11 cellular contexts compared by ENCODE assay signal in the genomic region with DNA sequence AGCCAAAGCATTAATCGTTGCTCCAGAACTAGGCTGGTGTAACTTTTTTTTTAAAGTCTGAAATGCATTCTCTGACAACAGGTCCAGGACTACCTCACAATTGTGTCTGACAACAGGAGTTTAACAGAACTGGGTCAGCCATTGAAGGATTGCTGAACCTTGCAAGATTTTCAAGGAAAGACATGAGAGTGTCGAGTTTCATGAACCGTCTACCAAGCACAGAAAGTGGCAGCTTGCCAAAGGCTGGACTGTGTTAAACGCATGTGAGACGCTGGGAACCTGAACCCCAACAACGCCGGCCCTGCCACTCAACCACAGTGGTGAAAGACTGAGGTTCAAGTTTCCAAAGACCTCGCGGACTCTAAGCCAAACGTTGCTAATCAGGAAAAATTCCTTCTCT.
DNase-seq lines count a peak whose midpoint lies in the region; ATAC-seq and TF ChIP-seq lines count a peak whose summit lies in the region.
"Had no signal": no experiment of that assay in that cellular context is flagged by ENCODE, and none has a peak within 500 bp of the region (broad histone marks: within the 10 kb centered on the region; RNA-seq: fewer than 3 reads in every experiment).

No MANE protein-coding gene starts in this region.

- peak; percentile 87 for DNase-seq in IMR-90
- DNase-seq in foreskin fibroblast, result peak; percentile 52 to 75
- DNase-seq in retinal pigment epithelial cell (ENCODE audit: low read depth), result peak; percentile 86
- DNase-seq in inferior parietal cortex (ENCODE audit: extremely low spot score), result no peak
- no peak for DNase-seq in T-cell

- no peaks in the 10 kb centered on the region for H3K9me3 Mint-ChIP-seq in T-cell
- H3K9me3 Mint-ChIP-seq: activated naive CD4-positive, alpha-beta T cell treated with anti-CD3 and anti-CD28 coated beads, Interleukin-2, amount 50 U/mL, for 24 hours had no signal

- H3K27me3 ChIP-seq in IMR-90 (ENCODE audit: control insufficient read depth, insufficient read depth, low read length) (no peaks in the 10 kb centered on the region), OCI-LY1 (ENCODE audit: insufficient read depth, low read length) (no peaks in the 10 kb centered on the region)

- 0 out of 2 replicates have a peak overlapping the region, but pooled peaks have one; percentile 17 for H3K23ac ChIP-seq in IMR-90 (ENCODE audit: low read depth, low read length)

- H4K8ac ChIP-seq in IMR-90 (ENCODE audit: low read depth in 2 of 2, low read length in 2 of 2), result no peak overlapping the region; a peak in 1 of 4 replicates

- H3K9ac ChIP-seq in IMR-90 (ENCODE audit: low read depth, low read length), result no peak overlapping the region
- no peak overlapping the region; the same call in 1 of the 2 replicates for H3K9ac ChIP-seq in OCI-LY1 (ENCODE audit: low read length)

- H3K56ac ChIP-seq in IMR-90 (ENCODE audit: extremely low read depth, insufficient read depth, low read length), result no peak overlapping the region

- no peak overlapping the region for H2BK15ac ChIP-seq in IMR-90 (ENCODE audit: low read depth, low read length)

- H3K79me1 ChIP-seq in IMR-90 (ENCODE audit: low read depth in 1 of 2, low read length in 2 of 2), result peaks cover 42 to 65% of the 10 kb centered on the region in 2 experiments

- H2AFZ ChIP-seq in IMR-90 (replicated peaks; ENCODE audit: low read length, poor library complexity), result peak overlapping the region; percentile 56
- H2AFZ ChIP-seq in OCI-LY1 (ENCODE audit: low read length), result no peak overlapping the region

- no peaks in the 10 kb centered on the region for H3K36me3 Mint-ChIP-seq in T-cell
- H3K36me3 Mint-ChIP-seq: activated naive CD4-positive, alpha-beta T cell treated with anti-CD3 and anti-CD28 coated beads, Interleukin-2, amount 50 U/mL, for 24 hours had no signal

- H3K4ac ChIP-seq in IMR-90 (ENCODE audit: low read depth, low read length), result no peak overlapping the region

- in situ Hi-C loops in IMR-90 (cut with MboI; ENCODE audit: low sequenced_read_pairs), result no loop called here

- H4K91ac ChIP-seq in IMR-90 (ENCODE audit: insufficient read depth, low read depth, low read length), result no peak overlapping the region

- H3F3A ChIP-seq in OCI-LY1 (ENCODE audit: insufficient read depth, low read length), result 0 out of 2 replicates have a peak, but pooled peaks cover 3% of the 10 kb centered on the region

- H2BK5ac ChIP-seq in IMR-90 (ENCODE audit: low read depth, low read length, poor library complexity, severe bottlenecking), result no peak overlapping the region

- H3K36me3 ChIP-seq in IMR-90 (ENCODE audit: control insufficient read depth, insufficient read depth, low read length), result no peaks in the 10 kb centered on the region
- H3K36me3 ChIP-seq in OCI-LY1 (ENCODE audit: insufficient read depth, low read length), result peaks cover 31% of the 10 kb centered on the region

- H3K27me3 Mint-ChIP-seq in T-cell, result peaks cover 8 to 9% of the 10 kb centered on the region in 2 donors
- H3K27me3 Mint-ChIP-seq: activated naive CD4-positive, alpha-beta T cell treated with anti-CD3 and anti-CD28 coated beads, Interleukin-2, amount 50 U/mL, for 24 hours had no signal

- dilution Hi-C loops in IMR-90 (cut with HindIII; ENCODE audit: low sequenced_read_pairs, unreplicated experiment), result no loop called here

- H3K14ac ChIP-seq in IMR-90 (replicated peaks; ENCODE audit: low read depth, low read length), result no peak overlapping the region

- BruUV-seq in IMR-90 (replicated peaks; lab: Mats Ljungman, UMichigan), result no TSS peak

- peaks cover 5% of the 10 kb centered on the region; the same call in 1 of the 2 replicates for H3K79me2 ChIP-seq in OCI-LY1 (ENCODE audit: insufficient read depth, low read length)

- no peak for TF ChIP-seq POLR2A in IMR-90 (IDR thresholded peaks at IDR 0.05; ENCODE audit: low read depth, low read length)

- CTCF ChIA-PET in IMR-90 (lab: Yijun Ruan, JAX), result interaction anchor here (0.6 kb wide), 1 partner anchor 72 kb away, joined by 4 read pairs; no protein-coding TSS in a partner anchor
- CTCF ChIA-PET in T-cell (lab: Charles Lee), result no interaction called here

- no peak overlapping the region for H3K27ac Mint-ChIP-seq in T-cell
- H3K27ac Mint-ChIP-seq: activated naive CD4-positive, alpha-beta T cell treated with anti-CD3 and anti-CD28 coated beads, Interleukin-2, amount 50 U/mL, for 24 hours had no signal

- H2BK20ac ChIP-seq in IMR-90 (ENCODE audit: low read depth, low read length), result no peak overlapping the region

- no peaks in the 10 kb centered on the region for H3K9me3 ChIP-seq in IMR-90 (ENCODE audit: control insufficient read depth, insufficient read depth, low read length)
- H3K9me3 ChIP-seq in OCI-LY1 (ENCODE audit: low read length), result peaks cover 3% of the 10 kb centered on the region; the same call in 1 of the 2 replicates

- intact Hi-C loops in IMR-90 (cut with micrococcal nuclease), result no loop called here

- peaks cover 28% of the 10 kb centered on the region; the same call in 1 of the 2 replicates for H4K20me1 ChIP-seq in IMR-90 (ENCODE audit: insufficient read depth, low read length)
- no peaks in the 10 kb centered on the region for H4K20me1 ChIP-seq in OCI-LY1 (ENCODE audit: insufficient read depth, low read length)

- H2BK120ac ChIP-seq in IMR-90 (ENCODE audit: low read depth, low read length), result no peak overlapping the region

- no peak overlapping the region for H4K5ac ChIP-seq in IMR-90 (ENCODE audit: low read depth, low read length)

- POLR2A ChIA-PET in IMR-90 (lab: Charles Lee; ENCODE audit: unreplicated experiment) (no interaction called here), T-cell (lab: Charles Lee) (no interaction called here)

- TF ChIP-seq RAD21 in IMR-90 (IDR thresholded peaks at IDR 0.05; ENCODE audit: low read length), result no peak

- H3K4me3 Mint-ChIP-seq in T-cell, result no peak overlapping the region
- H3K4me3 Mint-ChIP-seq: activated naive CD4-positive, alpha-beta T cell treated with anti-CD3 and anti-CD28 coated beads, Interleukin-2, amount 50 U/mL, for 24 hours had no signal

- ATAC-seq in IMR-90 (ENCODE audit: low read depth), result peak; percentile 67
- no peak for ATAC-seq in GM21390 (IDR thresholded peaks at IDR 0.05; ENCODE audit: unreplicated experiment)
- ATAC-seq in HG03108 (IDR thresholded peaks at IDR 0.05; ENCODE audit: unreplicated experiment), result no peak
- no peak for ATAC-seq in T-cell (replicated peaks in 1 of 4)
- ATAC-seq: left colon had no signal

- peak overlapping the region; percentile 53; the same call in 1 of the 2 replicates for H3K4me2 ChIP-seq in IMR-90 (ENCODE audit: low read depth, low read length)
- H3K4me2 ChIP-seq in OCI-LY1 (ENCODE audit: low read length), result peak overlapping the region; percentile 44; the same call in 1 of the 2 replicates

- H3K9me1 ChIP-seq in IMR-90 (ENCODE audit: insufficient read depth, low read length), result peaks cover 15% of the 10 kb centered on the region

- H2AK5ac ChIP-seq in IMR-90 (ENCODE audit: low read depth, low read length), result no peak overlapping the region

- TF ChIP-seq CTCF in IMR-90 (conservative IDR thresholded peaks at IDR 0.05; ENCODE audit: low read depth, low read length) (no peak), OCI-LY1 (IDR thresholded peaks at IDR 0.05; ENCODE audit: low read length) (no peak), foreskin fibroblast (IDR thresholded peaks at IDR 0.05; ENCODE audit: low read depth, low read length) (no peak), retinal pigment epithelial cell (conservative IDR thresholded peaks at IDR 0.05; ENCODE audit: low read depth, low read length) (no peak)

- H3K4me3 ChIP-seq in IMR-90 (ENCODE audit: insufficient read depth, low read depth, low read length), result no peak overlapping the region
- H3K4me3 ChIP-seq in OCI-LY1 (ENCODE audit: low read depth, low read length, poor library complexity, severe bottlenecking), result no peak overlapping the region
- no peak overlapping the region for H3K4me3 ChIP-seq in foreskin fibroblast (ENCODE audit: low read depth in 1 of 2, low read length in 2 of 2)
- H3K4me3 ChIP-seq in retinal pigment epithelial cell (ENCODE audit: low read length), result no peak overlapping the region
- H3K4me3 ChIP-seq: SK-N-MC had no signal

- H2AK9ac ChIP-seq in IMR-90 (replicated peaks; ENCODE audit: low read depth, low read length, poor library complexity), result no peak overlapping the region

- no peaks in the 10 kb centered on the region for H3K9me2 ChIP-seq in OCI-LY1 (ENCODE audit: low read depth, low read length)

- H3K27ac ChIP-seq in IMR-90 (ENCODE audit: insufficient read depth, low read length), result no peak overlapping the region
- H3K27ac ChIP-seq in OCI-LY1 (ENCODE audit: low read depth, low read length, poor library complexity, severe bottlenecking), result peak overlapping the region; percentile 20
- H3K27ac ChIP-seq: SK-N-MC had no signal

- no peak overlapping the region for H3K18ac ChIP-seq in IMR-90 (ENCODE audit: low read depth, low read length)

- H3K4me1 Mint-ChIP-seq in T-cell, result peaks cover 0 to 3% (median 0%) of the 10 kb centered on the region in 3 donors
- H3K4me1 Mint-ChIP-seq: activated naive CD4-positive, alpha-beta T cell treated with anti-CD3 and anti-CD28 coated beads, Interleukin-2, amount 50 U/mL, for 24 hours had no signal

- H3K4me1 ChIP-seq in IMR-90 (ENCODE audit: control insufficient read depth, insufficient read depth, low read length) (peaks cover 13% of the 10 kb centered on the region), OCI-LY1 (ENCODE audit: insufficient read depth, low read length, severe bottlenecking) (peaks cover 56% of the 10 kb centered on the region)

- 37% methylated on average over 2 of the region's 10 CpGs; no CpG with 5 or more reads in 1 of the 2 experiments for WGBS in IMR-90 (ENCODE audit: extremely low coverage in 2 of 2, insufficient read length in 1 of 2), 2 experiments

TF ChIP-seq in IMR-90, 13 proteins besides CTCF, POLR2A, EP300 and RAD21 (continues in another document):
- TF ChIP-seq NFE2L2 (IDR thresholded peaks at IDR 0.05; ENCODE audit: low read depth, low read length) (no peak), FOS (IDR thresholded peaks at IDR 0.05; ENCODE audit: low read depth, low read length) (no peak), RCOR1 (IDR thresholded peaks at IDR 0.05; ENCODE audit: insufficient replicate concordance, low read length) (no peak), BHLHE40 (IDR thresholded peaks at IDR 0.05; ENCODE audit: low read depth, low read length) (no peak), MXI1 (IDR thresholded peaks at IDR 0.05; ENCODE audit: borderline replicate concordance, low read depth, low read length) (no peak), RFX5 (IDR thresholded peaks at IDR 0.05; ENCODE audit: low read depth, low read length) (no peak), SMC3 (IDR thresholded peaks at IDR 0.05; ENCODE audit: low read depth, low read length) (no peak), MAFK (IDR thresholded peaks at IDR 0.05; ENCODE audit: low read depth, low read length) (no peak)
- TF ChIP-seq, protein P1, sequence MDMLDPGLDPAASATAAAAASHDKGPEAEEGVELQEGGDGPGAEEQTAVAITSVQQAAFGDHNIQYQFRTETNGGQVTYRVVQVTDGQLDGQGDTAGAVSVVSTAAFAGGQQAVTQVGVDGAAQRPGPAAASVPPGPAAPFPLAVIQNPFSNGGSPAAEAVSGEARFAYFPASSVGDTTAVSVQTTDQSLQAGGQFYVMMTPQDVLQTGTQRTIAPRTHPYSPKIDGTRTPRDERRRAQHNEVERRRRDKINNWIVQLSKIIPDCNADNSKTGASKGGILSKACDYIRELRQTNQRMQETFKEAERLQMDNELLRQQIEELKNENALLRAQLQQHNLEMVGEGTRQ (IDR thresholded peaks at IDR 0.05; ENCODE audit: low read depth, low read length), result no peak

Comparison
In these comparisons a context has a peak if more than half of its experiments do, and no peak if none do; other contexts are left out.
1. DNase-seq: peak in IMR-90 (single experiment), foreskin fibroblast (2 of 2) and retinal pigment epithelial cell (single experiment); none in inferior parietal cortex (single experiment) and T-cell (0 of 34).